12 cellular contexts compared by ENCODE assay signal in the genomic region with DNA sequence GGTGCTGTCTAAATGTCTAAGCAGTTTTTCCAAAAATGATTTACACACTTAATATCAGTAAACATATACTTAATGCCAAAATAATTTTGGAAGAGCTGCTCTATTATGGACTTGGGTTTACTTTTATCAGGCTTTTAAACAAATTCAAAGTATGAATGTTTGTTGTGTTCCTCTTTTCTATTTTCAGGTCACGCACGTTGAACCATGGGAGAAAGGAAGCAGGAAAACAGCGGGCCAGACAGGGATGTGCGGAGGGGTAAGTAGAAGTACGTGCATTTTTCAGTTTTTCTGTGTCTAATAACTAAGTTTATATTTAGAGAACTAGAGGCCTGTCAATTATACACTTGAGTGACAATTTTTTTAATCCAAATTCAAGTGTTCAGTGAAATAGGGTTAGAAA. TPM values are rescaled to one million over a fixed set of nuclear protein-coding genes. Genes with fewer than 3 reads are reported as not detected.
A peak's percentile ranks its signal among the peaks of the same experiment; 100 is the strongest.
DNase-seq lines count a peak whose midpoint lies in the region; ATAC-seq and TF ChIP-seq lines count a peak whose summit lies in the region.
"Had no signal": no experiment of that assay in that cellular context is flagged by ENCODE, and none has a peak within 500 bp of the region (broad histone marks: within the 10 kb centered on the region; RNA-seq: fewer than 3 reads in every experiment).

No MANE protein-coding gene starts in this region.

- DNase-seq in CD4-positive, CD25-positive, alpha-beta regulatory T cell, result no peak
- no peak for DNase-seq in activated naive CD8-positive, alpha-beta T cell treated with anti-CD3 and anti-CD28 coated beads for 36 hours
- no peak for DNase-seq in natural killer cell treated with Interleukin-12 subunit alpha and Interleukin-12 subunit beta and Interleukin-15 and Interleukin-18, amount 100 ng/mL, for 72 hours (ENCODE audit: low spot score)
- DNase-seq in foreskin keratinocyte (no peak), DMS 273 (lab: John Stamatoyannopoulos, UW; ENCODE audit: unreplicated experiment) (no peak), body of pancreas (no peak), NK-92 (lab: John Stamatoyannopoulos, UW; ENCODE audit: unreplicated experiment) (no peak)
- DNase-seq: activated CD8-positive, alpha-beta memory T cell treated with anti-CD3 and anti-CD28 coated beads, Interleukin-2, amount 50 U/mL, for 48 hours; mesendoderm; stimulated activated CD8-positive, alpha-beta memory T cell treated with anti-CD3 and anti-CD28 coated beads, Interleukin-4, amount 100 ng/mL, for 48 hours had no signal

- H3K36me3 Mint-ChIP-seq in CD4-positive, CD25-positive, alpha-beta regulatory T cell, result peaks cover 44% of the 10 kb centered on the region
- peaks cover 67% of the 10 kb centered on the region for H3K36me3 Mint-ChIP-seq in activated naive CD8-positive, alpha-beta T cell treated with anti-CD3 and anti-CD28 coated beads for 36 hours
- H3K36me3 Mint-ChIP-seq in natural killer cell treated with Interleukin-12 subunit alpha and Interleukin-12 subunit beta and Interleukin-15 and Interleukin-18, amount 100 ng/mL, for 72 hours, result peaks cover 62% of the 10 kb centered on the region

- no peak for TF ChIP-seq POLR2A in body of pancreas (IDR thresholded peaks at IDR 0.05)

- H3K9me3 ChIP-seq in CD4-positive, CD25-positive, alpha-beta regulatory T cell (ENCODE audit: control insufficient read depth in 2 of 2, low read length in 2 of 2), result no peaks in the 10 kb centered on the region
- no peaks in the 10 kb centered on the region for H3K9me3 ChIP-seq in HUES48 (ENCODE audit: control insufficient read depth, insufficient read depth, low read length)
- no peaks in the 10 kb centered on the region for H3K9me3 ChIP-seq in body of pancreas

- H3K27ac Mint-ChIP-seq in CD4-positive, CD25-positive, alpha-beta regulatory T cell, result peak overlapping the region; percentile 10 to 91 (median 75)
- peak overlapping the region; percentile 63 for H3K27ac Mint-ChIP-seq in activated naive CD8-positive, alpha-beta T cell treated with anti-CD3 and anti-CD28 coated beads for 36 hours
- peak overlapping the region; percentile 82 to 96 for H3K27ac Mint-ChIP-seq in natural killer cell treated with Interleukin-12 subunit alpha and Interleukin-12 subunit beta and Interleukin-15 and Interleukin-18, amount 100 ng/mL, for 72 hours

- H3K36me3 ChIP-seq in CD4-positive, CD25-positive, alpha-beta regulatory T cell (ENCODE audit: control insufficient read depth, insufficient read depth, low read length), result peaks cover 53% of the 10 kb centered on the region
- H3K36me3 ChIP-seq in HUES48 (ENCODE audit: control insufficient read depth, insufficient read depth, low read length) (peaks cover 62% of the 10 kb centered on the region), body of pancreas (replicated peaks in 1 of 2; ENCODE audit: insufficient read depth in 1 of 2, low read depth in 2 of 2) (peaks cover 16 to 24% of the 10 kb centered on the region in 2 donors)

- no peaks in the 10 kb centered on the region for H3K27me3 ChIP-seq in CD4-positive, CD25-positive, alpha-beta regulatory T cell (ENCODE audit: control insufficient read depth, insufficient read depth, low read length)
- no peaks in the 10 kb centered on the region for H3K27me3 ChIP-seq in HUES48 (ENCODE audit: control insufficient read depth, insufficient read depth, low read length)
- H3K27me3 ChIP-seq in foreskin keratinocyte, result no peaks in the 10 kb centered on the region
- H3K27me3 ChIP-seq in body of pancreas, result no peaks in the 10 kb centered on the region

- H3K4me3 Mint-ChIP-seq in CD4-positive, CD25-positive, alpha-beta regulatory T cell, result peak overlapping the region; percentile 73 to 94 (median 86)
- peak overlapping the region; percentile 78 for H3K4me3 Mint-ChIP-seq in activated naive CD8-positive, alpha-beta T cell treated with anti-CD3 and anti-CD28 coated beads for 36 hours
- H3K4me3 Mint-ChIP-seq in natural killer cell treated with Interleukin-12 subunit alpha and Interleukin-12 subunit beta and Interleukin-15 and Interleukin-18, amount 100 ng/mL, for 72 hours, result peak overlapping the region; percentile 80

- no peak for ATAC-seq in CD4-positive, CD25-positive, alpha-beta regulatory T cell (ENCODE audit: low read depth in 2 of 2)
- no peak for ATAC-seq in natural killer cell treated with Interleukin-12 subunit alpha and Interleukin-12 subunit beta and Interleukin-15 and Interleukin-18, amount 100 ng/mL, for 72 hours
- ATAC-seq in foreskin keratinocyte, result no peak
- no peak for ATAC-seq in body of pancreas

- TF ChIP-seq CTCF in foreskin keratinocyte (conservative IDR thresholded peaks at IDR 0.05) (no peak), body of pancreas (IDR thresholded peaks at IDR 0.05) (no peak)

- H3K4me1 ChIP-seq in CD4-positive, CD25-positive, alpha-beta regulatory T cell (ENCODE audit: control insufficient read depth, insufficient read depth, low read length, poor library complexity, severe bottlenecking), result peaks cover 70% of the 10 kb centered on the region
- H3K4me1 ChIP-seq in HUES48 (ENCODE audit: control insufficient read depth, insufficient read depth, low read length), result no peaks in the 10 kb centered on the region; the same call in 1 of the 2 replicates
- H3K4me1 ChIP-seq in foreskin keratinocyte, result peaks cover 12% of the 10 kb centered on the region
- H3K4me1 ChIP-seq in body of pancreas, result peaks cover 21% of the 10 kb centered on the region

- H3K4me1 Mint-ChIP-seq in CD4-positive, CD25-positive, alpha-beta regulatory T cell, result peaks cover 45 to 75% (median 59%) of the 10 kb centered on the region in 4 donors
- H3K4me1 Mint-ChIP-seq in activated naive CD8-positive, alpha-beta T cell treated with anti-CD3 and anti-CD28 coated beads for 36 hours, result peaks cover 45% of the 10 kb centered on the region
- peaks cover 48 to 54% of the 10 kb centered on the region in 2 donors for H3K4me1 Mint-ChIP-seq in natural killer cell treated with Interleukin-12 subunit alpha and Interleukin-12 subunit beta and Interleukin-15 and Interleukin-18, amount 100 ng/mL, for 72 hours (ENCODE audit: low read depth in 2 of 2)

- intact Hi-C loops in body of pancreas (cut with DNase I), result no loop called here

- no peaks in the 10 kb centered on the region for H3K9me3 Mint-ChIP-seq in CD4-positive, CD25-positive, alpha-beta regulatory T cell
- no peaks in the 10 kb centered on the region for H3K9me3 Mint-ChIP-seq in activated naive CD8-positive, alpha-beta T cell treated with anti-CD3 and anti-CD28 coated beads for 36 hours
- no peaks in the 10 kb centered on the region for H3K9me3 Mint-ChIP-seq in natural killer cell treated with Interleukin-12 subunit alpha and Interleukin-12 subunit beta and Interleukin-15 and Interleukin-18, amount 100 ng/mL, for 72 hours

- 62 to 76% methylated on average over 5 of the region's 5 CpGs for WGBS in body of pancreas, 2 donors

- H3K27ac ChIP-seq in CD4-positive, CD25-positive, alpha-beta regulatory T cell (ENCODE audit: insufficient read depth, low read length, poor library complexity, severe bottlenecking), result peak overlapping the region; percentile 99
- H3K27ac ChIP-seq in HUES48 (ENCODE audit: low read depth, low read length) (no peak overlapping the region), foreskin keratinocyte (no peak overlapping the region), body of pancreas (peak overlapping the region in 1 of 4 donors; percentile 20)

- peak overlapping the region; percentile 98 for H3K4me3 ChIP-seq in CD4-positive, CD25-positive, alpha-beta regulatory T cell (ENCODE audit: low read depth, low read length)
- H3K4me3 ChIP-seq in HUES48 (ENCODE audit: low read depth, low read length), result peak overlapping the region; percentile 84
- H3K4me3 ChIP-seq in body of pancreas, result no peak overlapping the region

- peaks cover 5% of the 10 kb centered on the region for H3K27me3 Mint-ChIP-seq in CD4-positive, CD25-positive, alpha-beta regulatory T cell
- H3K27me3 Mint-ChIP-seq in activated naive CD8-positive, alpha-beta T cell treated with anti-CD3 and anti-CD28 coated beads for 36 hours, result no peaks in the 10 kb centered on the region
- H3K27me3 Mint-ChIP-seq in natural killer cell treated with Interleukin-12 subunit alpha and Interleukin-12 subunit beta and Interleukin-15 and Interleukin-18, amount 100 ng/mL, for 72 hours, result no peaks in the 10 kb centered on the region

- no peak overlapping the region for H3K9ac ChIP-seq in HUES48 (ENCODE audit: low read depth, low read length)

RNA-seq across cellular contexts. Expression of a gene that starts 3.4 kb away (rescaled TPM):
- total RNA-seq in CD4-positive, CD25-positive, alpha-beta regulatory T cell, result 132 TPM
- 10 to 100 TPM; 18.9 to 31.4 (median 20.2) TPM for polyA plus RNA-seq in CD4-positive, CD25-positive, alpha-beta regulatory T cell
- total RNA-seq in activated naive CD8-positive, alpha-beta T cell treated with anti-CD3 and anti-CD28 coated beads for 36 hours, result 10 to 100 TPM; 66.8 to 71.5 TPM
- 100 to 1,000 TPM in 1 of 2 donors, 10 to 100 TPM in 1; 76.3 to 104 TPM for total RNA-seq in natural killer cell treated with Interleukin-12 subunit alpha and Interleukin-12 subunit beta and Interleukin-15 and Interleukin-18, amount 100 ng/mL, for 72 hours
- 27.0 and 33.4 TPM in 2 replicates for total RNA-seq in foreskin keratinocyte
- polyA plus RNA-seq in foreskin keratinocyte, result 12.3 and 18.4 TPM in 2 replicates
- total RNA-seq in body of pancreas, result 10 to 100 TPM; 28.3 to 29.3 TPM

RNA-seq across cellular contexts. Expression of a gene that starts 17.2 kb away (rescaled TPM):
- 0.20 TPM for total RNA-seq in CD4-positive, CD25-positive, alpha-beta regulatory T cell
- not detected for polyA plus RNA-seq in CD4-positive, CD25-positive, alpha-beta regulatory T cell
- total RNA-seq in activated naive CD8-positive, alpha-beta T cell treated with anti-CD3 and anti-CD28 coated beads for 36 hours, result not detected
- under 1 TPM in 1 of 2 donors, not detected in 1; 0.12 TPM for total RNA-seq in natural killer cell treated with Interleukin-12 subunit alpha and Interleukin-12 subunit beta and Interleukin-15 and Interleukin-18, amount 100 ng/mL, for 72 hours
- 0.03 TPM in 1 of 2 replicates, not detected in the other for total RNA-seq in foreskin keratinocyte
- polyA plus RNA-seq in foreskin keratinocyte, result 0.01 TPM in 1 of 2 replicates, not detected in the other
- total RNA-seq in body of pancreas, result not detected
- total RNA-seq: NCI-H460 had no signal

RNA-seq across cellular contexts. Expression of a gene that starts 34.6 kb away (rescaled TPM):
- 7.8 TPM for total RNA-seq in CD4-positive, CD25-positive, alpha-beta regulatory T cell
- polyA plus RNA-seq in CD4-positive, CD25-positive, alpha-beta regulatory T cell, result 10 to 100 TPM; 23.6 to 36.1 (median 29.8) TPM
- 10 to 100 TPM; 26.1 to 26.4 TPM for total RNA-seq in activated naive CD8-positive, alpha-beta T cell treated with anti-CD3 and anti-CD28 coated beads for 36 hours
- total RNA-seq in natural killer cell treated with Interleukin-12 subunit alpha and Interleukin-12 subunit beta and Interleukin-15 and Interleukin-18, amount 100 ng/mL, for 72 hours, result 10 to 100 TPM; 27.5 to 35.7 TPM
- 1.8 and 2.2 TPM in 2 replicates for total RNA-seq in foreskin keratinocyte
- 1.7 and 1.9 TPM in 2 replicates for polyA plus RNA-seq in foreskin keratinocyte
- total RNA-seq in body of pancreas, result 1 to 10 TPM; 1.3 to 1.6 TPM

RNA-seq across cellular contexts. Expression of a gene that starts 51.0 kb away (rescaled TPM):
- total RNA-seq in CD4-positive, CD25-positive, alpha-beta regulatory T cell, result 71.8 TPM
- polyA plus RNA-seq in CD4-positive, CD25-positive, alpha-beta regulatory T cell, result 10 to 100 TPM; 43.5 to 56.3 (median 53.2) TPM
- 10 to 100 TPM; 31.8 to 34.0 TPM for total RNA-seq in activated naive CD8-positive, alpha-beta T cell treated with anti-CD3 and anti-CD28 coated beads for 36 hours
- 10 to 100 TPM; 52.9 to 53.1 TPM for total RNA-seq in natural killer cell treated with Interleukin-12 subunit alpha and Interleukin-12 subunit beta and Interleukin-15 and Interleukin-18, amount 100 ng/mL, for 72 hours
- total RNA-seq in foreskin keratinocyte (24.5 and 25.1 TPM in 2 replicates), body of pancreas (10 to 100 TPM; 39.6 to 83.0 TPM)
- polyA plus RNA-seq in foreskin keratinocyte, result 9.5 and 11.6 TPM in 2 replicates

Comparison
In these comparisons a context has a peak if more than half of its experiments do, and no peak if none do; other contexts are left out.
1. H3K4me3 ChIP-seq: peak in CD4-positive, CD25-positive, alpha-beta regulatory T cell (single experiment) and HUES48 (single experiment); none in body of pancreas (0 of 2).
2. Peak in every context shown above with its lines, with median percentiles within 50 percentile points of each other: H3K27ac Mint-ChIP-seq and H3K4me3 Mint-ChIP-seq.